ENCODE assay signal across 21 cellular contexts in genomic region chr6:80357674-80358073, GRCh38.
DNase-seq lines count a peak whose midpoint lies in the region; ATAC-seq and TF ChIP-seq lines count a peak whose summit lies in the region.
"Had no signal": no experiment of that assay in that cellular context is flagged by ENCODE, and none has a peak within 500 bp of the region (broad histone marks: within the 10 kb centered on the region; RNA-seq: fewer than 3 reads in every experiment).

No MANE protein-coding gene starts in this region.

- dilution Hi-C loops in mammary epithelial cell (cut with HindIII; ENCODE audit: low sequenced_read_pairs), result no loop called here

- ATAC-seq in left ventricle myocardium superior (peak; percentile 84), gastrocnemius medialis (peak; percentile 21 to 62)
- ATAC-seq: GM12878, HepG2, PC-3 had no signal

- intact Hi-C loops in mammary epithelial cell (cut with micrococcal nuclease) (no loop called here), MCF 10A (cut with micrococcal nuclease) (no loop called here), left ventricle myocardium superior (cut with micrococcal nuclease) (no loop called here), gastrocnemius medialis (cut with DNase I; ENCODE audit: low total_unique reads) (loop anchor here (1.0 kb wide), 1 partner anchor 22 kb away; no protein-coding TSS in a partner anchor)

- H3K4me3 Mint-ChIP-seq in MCF 10A (ENCODE audit: unreplicated experiment), result no peak overlapping the region
- H3K4me3 Mint-ChIP-seq: CD4-positive, alpha-beta T cell had no signal

- H2AFZ ChIP-seq in mammary epithelial cell (ENCODE audit: low read depth, low read length), result no peak overlapping the region

- no peak overlapping the region for H3K27ac Mint-ChIP-seq in MCF 10A (ENCODE audit: low read depth, unreplicated experiment)
- H3K27ac Mint-ChIP-seq: CD4-positive, alpha-beta T cell had no signal

- no peaks in the 10 kb centered on the region for H3K4me1 Mint-ChIP-seq in MCF 10A (ENCODE audit: insufficient read depth, unreplicated experiment)

- POLR2A ChIA-PET in MCF 10A (lab: Yijun Ruan, JAX), result no interaction called here

- H3K9me3 Mint-ChIP-seq in MCF 10A (ENCODE audit: unreplicated experiment), result no peaks in the 10 kb centered on the region
- H3K9me3 Mint-ChIP-seq: CD4-positive, alpha-beta T cell had no signal

- no peaks in the 10 kb centered on the region for H3K79me2 ChIP-seq in mammary epithelial cell (ENCODE audit: insufficient read depth, low read length)

- no peak for TF ChIP-seq CTCF in mammary epithelial cell (conservative IDR thresholded peaks at IDR 0.05 in 1 of 2, IDR thresholded peaks at IDR 0.05 in 1 of 2; ENCODE audit: extremely low read depth in 1 of 2, insufficient read depth in 1 of 2, low read depth in 1 of 2, low read length in 2 of 2)
- no peak for TF ChIP-seq CTCF in MCF 10A (IDR thresholded peaks at IDR 0.05; ENCODE audit: unreplicated experiment)
- no peak for TF ChIP-seq CTCF in fibroblast of mammary gland (conservative IDR thresholded peaks at IDR 0.05; ENCODE audit: control insufficient read depth, insufficient read depth, low read depth, low read length)
- no peak for TF ChIP-seq CTCF in gastrocnemius medialis (IDR thresholded peaks at IDR 0.05 in 4 of 5, conservative IDR thresholded peaks at IDR 0.05 in 1 of 5)

- TF ChIP-seq POLR2A in gastrocnemius medialis (IDR thresholded peaks at IDR 0.05), result no peak

- H3K4me3 ChIP-seq in mammary epithelial cell (replicated peaks in 1 of 3; ENCODE audit: insufficient read depth in 1 of 3, low read depth in 2 of 3, low read length in 3 of 3) (no peak overlapping the region), fibroblast of mammary gland (ENCODE audit: control insufficient read depth, low read depth, low read length) (no peak overlapping the region), gastrocnemius medialis (no peak overlapping the region)
- H3K4me3 ChIP-seq: GM12878 had no signal

- WGBS in mammary epithelial cell (ENCODE audit: low coverage, missing lambda C conversion rate), result 39% methylated on average over 2 of the region's 2 CpGs

- in situ Hi-C loops in mammary epithelial cell (cut with MboI; ENCODE audit: low sequenced_read_pairs in 2 of 2), result no loop called here
- in situ Hi-C loops in gastrocnemius medialis (cut with MboI; ENCODE audit: low sequenced_read_pairs in 4 of 4), result no loop called here

- no peak overlapping the region for H3K27ac ChIP-seq in mammary epithelial cell (ENCODE audit: insufficient read depth, low read depth, low read length)
- H3K27ac ChIP-seq in gastrocnemius medialis, result no peak overlapping the region
- H3K27ac ChIP-seq: 22Rv1 had no signal

- no peaks in the 10 kb centered on the region for H3K36me3 ChIP-seq in mammary epithelial cell (ENCODE audit: insufficient read depth, low read length)
- H3K36me3 ChIP-seq in gastrocnemius medialis, result no peaks in the 10 kb centered on the region

- BruUV-seq in mammary epithelial cell (replicated peaks; lab: Mats Ljungman, UMichigan), result no TSS peak
- no TSS peak for BruUV-seq in MCF 10A (replicated peaks; lab: Mats Ljungman, UMichigan)

- no peaks in the 10 kb centered on the region for H3K36me3 Mint-ChIP-seq in MCF 10A (ENCODE audit: insufficient read depth, unreplicated experiment)

- peak; percentile 7 for DNase-seq in mammary epithelial cell
- DNase-seq in MCF 10A (ENCODE audit: unreplicated experiment), result no peak
- peak; percentile 39 for DNase-seq in fibroblast of mammary gland (ENCODE audit: low read depth)
- no peak for DNase-seq in left ventricle myocardium superior
- peak in 1 of 2 donors; percentile 4 for DNase-seq in gastrocnemius medialis
- no peak for DNase-seq in stimulated activated CD4-positive, alpha-beta T cell treated with anti-CD3 and anti-CD28 coated beads, Interleukin-4, amount 100 ng/mL, for 1 hour
- no peak for DNase-seq in HuH-7 (ENCODE audit: low spot score)
- no peak for DNase-seq in GOT3 (lab: John Stamatoyannopoulos, UW)
- DNase-seq: Caco-2; CD4-positive, alpha-beta T cell; KG1; MV-4-11; NCI-H1417; NCI-H187 treated with DMSO at 0.1 percent for 48 hours; NCI-H226; NCI-H524 treated with DMSO at 0.1 percent for 48 hours; PC-3; RPMI8226 had no signal

- H3K27me3 ChIP-seq in mammary epithelial cell (ENCODE audit: insufficient read depth, low read length), result no peaks in the 10 kb centered on the region
- no peaks in the 10 kb centered on the region for H3K27me3 ChIP-seq in gastrocnemius medialis

- H3K9me3 ChIP-seq in mammary epithelial cell (replicated peaks; ENCODE audit: insufficient read depth, low read length) (no peaks in the 10 kb centered on the region), gastrocnemius medialis (no peaks in the 10 kb centered on the region)
- H3K9me3 ChIP-seq: Caco-2 had no signal

- CTCF ChIA-PET in mammary epithelial cell (lab: Charles Lee; ENCODE audit: low non-redundant PET), result no interaction called here
- CTCF ChIA-PET in MCF 10A (lab: Yijun Ruan, JAX), result no interaction called here

- no peaks in the 10 kb centered on the region for H3K4me1 ChIP-seq in mammary epithelial cell (ENCODE audit: insufficient read depth, low read length)
- H3K4me1 ChIP-seq in gastrocnemius medialis, result no peaks in the 10 kb centered on the region
- H3K4me1 ChIP-seq: Caco-2 had no signal

- no peaks in the 10 kb centered on the region for H3K27me3 Mint-ChIP-seq in MCF 10A (ENCODE audit: insufficient read depth, unreplicated experiment)
- H3K27me3 Mint-ChIP-seq: CD4-positive, alpha-beta T cell had no signal

- H3K9ac ChIP-seq in mammary epithelial cell (ENCODE audit: insufficient read depth, low read length), result no peak overlapping the region

- H4K20me1 ChIP-seq in mammary epithelial cell (ENCODE audit: insufficient read depth, low read length), result no peaks in the 10 kb centered on the region

- no peak overlapping the region for H3K4me2 ChIP-seq in mammary epithelial cell (ENCODE audit: insufficient read depth, low read depth, low read length)

Comparison
In these comparisons a context has a peak if more than half of its experiments do, and no peak if none do; other contexts are left out.
1. DNase-seq: peak in mammary epithelial cell (single experiment) and fibroblast of mammary gland (single experiment); none in MCF 10A (single experiment), left ventricle myocardium superior (single experiment), stimulated activated CD4-positive, alpha-beta T cell treated with anti-CD3 and anti-CD28 coated beads, Interleukin-4, amount 100 ng/mL, for 1 hour (single experiment), HuH-7 (single experiment) and GOT3 (single experiment).